Comparison of ENCODE assay signal across 9 cellular contexts in genomic region chr21:29499734-29500343, GRCh38.
DNase-seq lines count a peak whose midpoint lies in the region; ATAC-seq and TF ChIP-seq lines count a peak whose summit lies in the region.
"Had no signal": no experiment of that assay in that cellular context is flagged by ENCODE, and none has a peak within 500 bp of the region (broad histone marks: within the 10 kb centered on the region; RNA-seq: fewer than 3 reads in every experiment).

No MANE protein-coding gene starts in this region.

- POLR2A ChIA-PET in activated CD4-positive, alpha-beta T cell treated with anti-CD3 and anti-CD28 coated beads for 36 hours (lab: Charles Lee), result no interaction called here
- POLR2A ChIA-PET in activated CD8-positive, alpha-beta T cell treated with anti-CD3 and anti-CD28 coated beads for 36 hours (lab: Charles Lee), result no interaction called here

- no peaks in the 10 kb centered on the region for H3K27me3 ChIP-seq in liver (ENCODE audit: control insufficient read depth in 4 of 4, insufficient read depth in 4 of 4, low read length in 3 of 4)
- H3K27me3 ChIP-seq in effector memory CD4-positive, alpha-beta T cell (replicated peaks; ENCODE audit: control insufficient read depth, insufficient read depth, low read length, poor library complexity, severe bottlenecking), result no peaks in the 10 kb centered on the region
- no peaks in the 10 kb centered on the region for H3K27me3 ChIP-seq in gastroesophageal sphincter

- no peak overlapping the region for H3K27ac ChIP-seq in liver (ENCODE audit: low read depth in 1 of 2, low read length in 2 of 2)
- H3K27ac ChIP-seq in effector memory CD4-positive, alpha-beta T cell (ENCODE audit: insufficient read depth, low read length, poor library complexity, severe bottlenecking), result no peak overlapping the region
- no peak overlapping the region for H3K27ac ChIP-seq in gastroesophageal sphincter

- no peak for TF ChIP-seq EP300 in gastroesophageal sphincter (IDR thresholded peaks at IDR 0.05)

- TF ChIP-seq RAD21 in liver (IDR thresholded peaks at IDR 0.05), result peak; percentile 43 to 77

- H3K36me3 Mint-ChIP-seq in activated CD4-positive, alpha-beta T cell treated with anti-CD3 and anti-CD28 coated beads for 36 hours (ENCODE audit: low read depth), result peaks cover 21% of the 10 kb centered on the region
- no peaks in the 10 kb centered on the region for H3K36me3 Mint-ChIP-seq in activated CD4-positive, alpha-beta T cell treated with anti-CD3 and anti-CD28 coated beads, Interleukin-2, amount 10 ng/mL, durations not matched to agents 24 days and 14 days (ENCODE audit: low read depth)
- H3K36me3 Mint-ChIP-seq in activated CD8-positive, alpha-beta T cell treated with anti-CD3 and anti-CD28 coated beads for 36 hours (ENCODE audit: low read depth), result peaks cover 36% of the 10 kb centered on the region

- no peaks in the 10 kb centered on the region for H3K27me3 Mint-ChIP-seq in activated CD4-positive, alpha-beta T cell treated with anti-CD3 and anti-CD28 coated beads for 36 hours
- H3K27me3 Mint-ChIP-seq in activated CD4-positive, alpha-beta T cell treated with anti-CD3 and anti-CD28 coated beads, Interleukin-2, amount 10 ng/mL, durations not matched to agents 24 days and 14 days, result no peaks in the 10 kb centered on the region
- no peaks in the 10 kb centered on the region for H3K27me3 Mint-ChIP-seq in activated CD8-positive, alpha-beta T cell treated with anti-CD3 and anti-CD28 coated beads for 36 hours
- H3K27me3 Mint-ChIP-seq: activated naive CD4-positive, alpha-beta T cell treated with anti-CD3 and anti-CD28 coated beads, Interleukin-2, amount 50 U/mL, for 24 hours had no signal

- peaks cover 8% of the 10 kb centered on the region for H3K9me3 Mint-ChIP-seq in activated CD4-positive, alpha-beta T cell treated with anti-CD3 and anti-CD28 coated beads for 36 hours (ENCODE audit: low read depth)
- peaks cover 6% of the 10 kb centered on the region for H3K9me3 Mint-ChIP-seq in activated CD4-positive, alpha-beta T cell treated with anti-CD3 and anti-CD28 coated beads, Interleukin-2, amount 10 ng/mL, durations not matched to agents 24 days and 14 days
- peaks cover 16% of the 10 kb centered on the region for H3K9me3 Mint-ChIP-seq in activated CD8-positive, alpha-beta T cell treated with anti-CD3 and anti-CD28 coated beads for 36 hours

- no peak overlapping the region for H3K9ac ChIP-seq in liver (ENCODE audit: low read depth in 1 of 2, low read length in 2 of 2)

- DNase-seq in activated CD4-positive, alpha-beta T cell treated with anti-CD3 and anti-CD28 coated beads for 36 hours, result peak; percentile 21
- DNase-seq in activated CD4-positive, alpha-beta T cell treated with anti-CD3 and anti-CD28 coated beads, Interleukin-2, amount 10 ng/mL, durations not matched to agents 24 days and 14 days, result no peak
- DNase-seq in LoVo (ENCODE audit: low spot score), result peak; percentile 2
- peak; percentile 17 for DNase-seq in activated CD8-positive, alpha-beta T cell treated with anti-CD3 and anti-CD28 coated beads for 36 hours
- no peak for DNase-seq in effector memory CD4-positive, alpha-beta T cell
- no peak for DNase-seq in NCI-H2107 treated with DMSO at 0.1 percent for 48 hours (lab: John Stamatoyannopoulos, UW; ENCODE audit: unreplicated experiment)

- CTCF ChIA-PET in activated CD4-positive, alpha-beta T cell treated with anti-CD3 and anti-CD28 coated beads for 36 hours (lab: Charles Lee), result interaction anchor here (0.7 to 1.1 kb wide), 2 partner anchors 17 to 138 kb away, joined by 4 read pairs; no protein-coding TSS in a partner anchor
- CTCF ChIA-PET in activated CD8-positive, alpha-beta T cell treated with anti-CD3 and anti-CD28 coated beads for 36 hours (lab: Charles Lee), result interaction anchor here (0.9 to 1.8 kb wide), 4 partner anchors 14 to 138 kb away, joined by 3 to 5 read pairs (median 4); no protein-coding TSS in a partner anchor

- H3K36me3 ChIP-seq in liver (ENCODE audit: control insufficient read depth in 4 of 4, insufficient read depth in 3 of 4, low read depth in 1 of 4, low read length in 3 of 4) (no peaks in the 10 kb centered on the region), gastroesophageal sphincter (peaks cover 0 to 6% of the 10 kb centered on the region in 2 donors)
- no peaks in the 10 kb centered on the region for H3K36me3 ChIP-seq in effector memory CD4-positive, alpha-beta T cell (ENCODE audit: control insufficient read depth, insufficient read depth, low read length)

- H3K4me3 Mint-ChIP-seq in activated CD4-positive, alpha-beta T cell treated with anti-CD3 and anti-CD28 coated beads for 36 hours, result no peak overlapping the region
- H3K4me3 Mint-ChIP-seq in activated CD4-positive, alpha-beta T cell treated with anti-CD3 and anti-CD28 coated beads, Interleukin-2, amount 10 ng/mL, durations not matched to agents 24 days and 14 days, result no peak overlapping the region
- no peak overlapping the region for H3K4me3 Mint-ChIP-seq in activated CD8-positive, alpha-beta T cell treated with anti-CD3 and anti-CD28 coated beads for 36 hours
- H3K4me3 Mint-ChIP-seq: activated naive CD4-positive, alpha-beta T cell treated with anti-CD3 and anti-CD28 coated beads, Interleukin-2, amount 50 U/mL, for 24 hours had no signal

- 91% methylated on average over 10 of the region's 10 CpGs for WGBS in liver
- 84 to 87% methylated on average over 3 to 4 of the region's 10 CpGs for WGBS in gastroesophageal sphincter (ENCODE audit: low coverage in 1 of 2), 2 donors

- no peaks in the 10 kb centered on the region for H3K4me1 Mint-ChIP-seq in activated CD4-positive, alpha-beta T cell treated with anti-CD3 and anti-CD28 coated beads for 36 hours
- H3K4me1 Mint-ChIP-seq in activated CD4-positive, alpha-beta T cell treated with anti-CD3 and anti-CD28 coated beads, Interleukin-2, amount 10 ng/mL, durations not matched to agents 24 days and 14 days, result no peaks in the 10 kb centered on the region
- peaks cover 4% of the 10 kb centered on the region for H3K4me1 Mint-ChIP-seq in activated CD8-positive, alpha-beta T cell treated with anti-CD3 and anti-CD28 coated beads for 36 hours (ENCODE audit: low read depth)

- H3K9me3 ChIP-seq in liver (ENCODE audit: control insufficient read depth in 4 of 4, low read length in 3 of 4), result peaks cover 0 to 3% (median 0%) of the 10 kb centered on the region in 4 donors
- H3K9me3 ChIP-seq in effector memory CD4-positive, alpha-beta T cell (ENCODE audit: control insufficient read depth, low read length), result no peaks in the 10 kb centered on the region
- peaks cover 0 to 7% (median 0%) of the 10 kb centered on the region in 3 donors for H3K9me3 ChIP-seq in gastroesophageal sphincter

- no peaks in the 10 kb centered on the region for H3K4me1 ChIP-seq in liver (ENCODE audit: control insufficient read depth in 4 of 4, insufficient read depth in 4 of 4, low read length in 3 of 4)
- H3K4me1 ChIP-seq in effector memory CD4-positive, alpha-beta T cell (ENCODE audit: control insufficient read depth, insufficient read depth, low read length, poor library complexity, severe bottlenecking), result no peaks in the 10 kb centered on the region
- H3K4me1 ChIP-seq in gastroesophageal sphincter, result no peaks in the 10 kb centered on the region

- no peak overlapping the region for H3K4me3 ChIP-seq in liver (ENCODE audit: low read depth in 1 of 3, low read length in 3 of 3)
- no peak overlapping the region for H3K4me3 ChIP-seq in effector memory CD4-positive, alpha-beta T cell (ENCODE audit: insufficient read depth, low read depth, low read length, poor library complexity, severe bottlenecking)
- no peak overlapping the region for H3K4me3 ChIP-seq in gastroesophageal sphincter

- intact Hi-C loops in activated CD4-positive, alpha-beta T cell treated with anti-CD3 and anti-CD28 coated beads for 36 hours (cut with DNase I, micrococcal nuclease), result no loop called here
- intact Hi-C loops in activated CD4-positive, alpha-beta T cell treated with anti-CD3 and anti-CD28 coated beads, Interleukin-2, amount 10 ng/mL, durations not matched to agents 24 days and 14 days (cut with micrococcal nuclease), result no loop called here
- intact Hi-C loops in activated CD8-positive, alpha-beta T cell treated with anti-CD3 and anti-CD28 coated beads for 36 hours (cut with micrococcal nuclease), result no loop called here

- no peak for TF ChIP-seq POLR2A in gastroesophageal sphincter (IDR thresholded peaks at IDR 0.05)

- peak; percentile 59 for TF ChIP-seq CTCF in activated CD8-positive, alpha-beta T cell treated with anti-CD3 and anti-CD28 coated beads for 36 hours (IDR thresholded peaks at IDR 0.05)
- TF ChIP-seq CTCF in liver (IDR thresholded peaks at IDR 0.05; ENCODE audit: low read depth, low read length, missing input control), result peak; percentile 42
- TF ChIP-seq CTCF in gastroesophageal sphincter (IDR thresholded peaks at IDR 0.05), result peak in 1 of 4 experiments; percentile 22

- ATAC-seq in activated CD4-positive, alpha-beta T cell treated with anti-CD3 and anti-CD28 coated beads for 36 hours, result peak; percentile 26
- no peak for ATAC-seq in activated CD8-positive, alpha-beta T cell treated with anti-CD3 and anti-CD28 coated beads for 36 hours
- no peak for ATAC-seq in gastroesophageal sphincter

- no peak overlapping the region for H3K27ac Mint-ChIP-seq in activated CD4-positive, alpha-beta T cell treated with anti-CD3 and anti-CD28 coated beads for 36 hours
- H3K27ac Mint-ChIP-seq in activated CD4-positive, alpha-beta T cell treated with anti-CD3 and anti-CD28 coated beads, Interleukin-2, amount 10 ng/mL, durations not matched to agents 24 days and 14 days, result no peak overlapping the region
- no peak overlapping the region for H3K27ac Mint-ChIP-seq in activated CD8-positive, alpha-beta T cell treated with anti-CD3 and anti-CD28 coated beads for 36 hours
- H3K27ac Mint-ChIP-seq: activated naive CD4-positive, alpha-beta T cell treated with anti-CD3 and anti-CD28 coated beads, Interleukin-2, amount 50 U/mL, for 24 hours had no signal

TF ChIP-seq in liver, 16 proteins besides CTCF, POLR2A, EP300 and RAD21 (continues in another document):
- no peak for TF ChIP-seq TAF1 (conservative IDR thresholded peaks at IDR 0.05)
- TF ChIP-seq ZBTB33 (IDR thresholded peaks at IDR 0.05), result no peak
- TF ChIP-seq JUND (IDR thresholded peaks at IDR 0.05), result no peak
- no peak for TF ChIP-seq SP1 (IDR thresholded peaks at IDR 0.05)
- no peak for TF ChIP-seq FOXA2 (IDR thresholded peaks at IDR 0.05)

Comparison
In these comparisons a context has a peak if more than half of its experiments do, and no peak if none do; other contexts are left out.
1. DNase-seq: peak in activated CD4-positive, alpha-beta T cell treated with anti-CD3 and anti-CD28 coated beads for 36 hours (single experiment), LoVo (single experiment) and activated CD8-positive, alpha-beta T cell treated with anti-CD3 and anti-CD28 coated beads for 36 hours (single experiment); none in activated CD4-positive, alpha-beta T cell treated with anti-CD3 and anti-CD28 coated beads, Interleukin-2, amount 10 ng/mL, durations not matched to agents 24 days and 14 days (single experiment), effector memory CD4-positive, alpha-beta T cell (0 of 3) and NCI-H2107 treated with DMSO at 0.1 percent for 48 hours (single experiment).